7 cellular contexts compared by ENCODE assay signal in the genomic region with DNA sequence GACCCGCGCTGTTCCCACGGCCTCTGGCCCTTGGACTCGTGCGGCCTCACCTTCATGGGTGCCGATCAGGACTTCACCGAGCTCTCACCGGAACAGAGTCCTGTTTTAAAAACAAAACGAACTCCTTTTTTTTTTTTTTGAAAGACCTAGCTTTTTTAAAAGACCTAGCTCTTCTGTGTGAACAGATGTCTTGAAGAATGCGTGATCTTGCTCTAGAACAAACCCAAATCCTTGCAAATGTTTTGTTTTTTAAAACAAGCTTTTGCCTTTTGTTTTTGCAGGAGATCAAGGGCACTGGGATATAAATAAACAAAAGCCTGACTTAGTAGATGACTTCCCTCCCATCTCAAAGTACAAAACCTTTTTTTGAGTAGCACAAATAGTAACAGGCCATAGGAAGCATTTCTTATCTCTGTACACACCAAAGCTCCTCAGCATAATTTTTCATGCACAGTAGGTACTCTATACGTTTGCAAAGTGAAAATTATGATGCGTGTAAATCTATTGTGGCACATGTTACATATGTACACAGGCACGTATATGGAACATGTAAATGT. TPM values are rescaled to one million over a fixed set of nuclear protein-coding genes. Genes with fewer than 3 reads are reported as not detected.
A peak's percentile ranks its signal among the peaks of the same experiment; 100 is the strongest.
DNase-seq lines count a peak whose midpoint lies in the region; ATAC-seq, FAIRE-seq and TF ChIP-seq lines count a peak whose summit lies in the region.

No MANE protein-coding gene starts in this region.

- intact Hi-C loops in naive thymus-derived CD4-positive, alpha-beta T cell (cut with micrococcal nuclease), result loop anchor here (2.0 to 10.0 kb wide), 8 partner anchors 20 to 1988 kb away; partner anchors contain the start of genes ARMC8 (in 1 of the 2), DBR1 (in 1 of the 2) and PPP2R3A (in 1 of the 2)

- peaks cover 6 to 11% of the 10 kb centered on the region in 2 donors for H3K4me1 ChIP-seq in naive thymus-derived CD4-positive, alpha-beta T cell (ENCODE audit: control insufficient read depth in 2 of 2, insufficient read depth in 2 of 2, low read length in 2 of 2)

- H3K27ac ChIP-seq in coronary artery, result peak overlapping the region; percentile 100
- H3K27ac ChIP-seq in naive thymus-derived CD4-positive, alpha-beta T cell (ENCODE audit: low read depth, low read length), result peak overlapping the region; percentile 94

- H3K36me3 ChIP-seq in naive thymus-derived CD4-positive, alpha-beta T cell (ENCODE audit: control insufficient read depth in 2 of 3, insufficient read depth in 3 of 3, low read length in 3 of 3), result peaks cover 0 to 14% (median 0%) of the 10 kb centered on the region in 3 experiments

- POLR2A ChIA-PET in naive thymus-derived CD4-positive, alpha-beta T cell (lab: Charles Lee), result interaction anchor here (0.6 to 6.3 kb wide), 25 partner anchors 8 to 1976 kb away, joined by 3 to 78 read pairs (median 4); partner anchors contain the start of genes ANAPC13, CEP63, NCK1 and PCCB

- H3K4me3 ChIP-seq in coronary artery, result peak overlapping the region; percentile 97
- peak overlapping the region; percentile 77 for H3K4me3 ChIP-seq in naive thymus-derived CD4-positive, alpha-beta T cell (ENCODE audit: low read length)

- H3K4me3 Mint-ChIP-seq in naive thymus-derived CD4-positive, alpha-beta T cell, result peak overlapping the region; percentile 91 to 99 (median 98)

- H3K27me3 ChIP-seq in naive thymus-derived CD4-positive, alpha-beta T cell (ENCODE audit: control insufficient read depth in 2 of 2, insufficient read depth in 2 of 2, low read length in 2 of 2), result no peaks in the 10 kb centered on the region

- TF ChIP-seq CTCF in coronary artery (IDR thresholded peaks at IDR 0.05), result no peak

- ATAC-seq in naive thymus-derived CD4-positive, alpha-beta T cell, result no peak
- ATAC-seq in HG03565 (IDR thresholded peaks at IDR 0.05; ENCODE audit: unreplicated experiment), result no peak

- H3K27ac Mint-ChIP-seq in naive thymus-derived CD4-positive, alpha-beta T cell, result peak overlapping the region; percentile 96 to 100 (median 99)

- peaks cover 20 to 32% (median 28%) of the 10 kb centered on the region in 7 donors for H3K4me1 Mint-ChIP-seq in naive thymus-derived CD4-positive, alpha-beta T cell

- CTCF ChIA-PET in naive thymus-derived CD4-positive, alpha-beta T cell (lab: Charles Lee), result interaction anchor here (0.6 to 2.5 kb wide), 9 partner anchors 10 to 817 kb away, joined by 3 to 8 read pairs (median 4); partner anchors contain the start of genes PCCB and STAG1

- DNase-seq in GM18507 (ENCODE audit: extremely low spot score, insufficient read length, low read depth) (no peak), NCI-H69 (lab: John Stamatoyannopoulos, UW) (peak; percentile 33), coronary artery (ENCODE audit: low spot score) (no peak), GM19240 (ENCODE audit: insufficient read length, low spot score) (no peak), COLO829 (ENCODE audit: low spot score) (no peak)
- peak in 2 of 9 donors; percentile 65 to 72 for DNase-seq in naive thymus-derived CD4-positive, alpha-beta T cell

- peaks cover 0 to 17% (median 0%) of the 10 kb centered on the region in 11 donors for H3K9me3 Mint-ChIP-seq in naive thymus-derived CD4-positive, alpha-beta T cell

- H3K9me3 ChIP-seq in naive thymus-derived CD4-positive, alpha-beta T cell (ENCODE audit: control insufficient read depth in 2 of 3, low read length in 3 of 3), result no peaks in the 10 kb centered on the region

- peaks cover 0 to 10% (median 0%) of the 10 kb centered on the region in 5 donors for H3K27me3 Mint-ChIP-seq in naive thymus-derived CD4-positive, alpha-beta T cell

- peaks cover 6 to 34% (median 13%) of the 10 kb centered on the region in 5 donors for H3K36me3 Mint-ChIP-seq in naive thymus-derived CD4-positive, alpha-beta T cell

- FAIRE-seq in GM18507 (lab: Jason Lieb, UNC), result peak; percentile 51

RNA-seq across cellular contexts. Expression of gene MSL2, which starts 1.1 kb away (rescaled TPM):
- 100 to 1,000 TPM in 3 of 5 experiments, 10 to 100 TPM in 2; 57.8 to 110 (median 107) TPM for total RNA-seq in naive thymus-derived CD4-positive, alpha-beta T cell
- polyA plus RNA-seq in naive thymus-derived CD4-positive, alpha-beta T cell, result 10 to 100 TPM; 40.9 to 42.8 TPM

RNA-seq across cellular contexts. Expression of gene PCCB, which starts 52.9 kb away (rescaled TPM):
- total RNA-seq in naive thymus-derived CD4-positive, alpha-beta T cell, result 10 to 100 TPM; 13.6 to 22.6 (median 16.6) TPM
- 10 to 100 TPM; 27.2 to 30.9 TPM for polyA plus RNA-seq in naive thymus-derived CD4-positive, alpha-beta T cell
